In the genomic region with DNA sequence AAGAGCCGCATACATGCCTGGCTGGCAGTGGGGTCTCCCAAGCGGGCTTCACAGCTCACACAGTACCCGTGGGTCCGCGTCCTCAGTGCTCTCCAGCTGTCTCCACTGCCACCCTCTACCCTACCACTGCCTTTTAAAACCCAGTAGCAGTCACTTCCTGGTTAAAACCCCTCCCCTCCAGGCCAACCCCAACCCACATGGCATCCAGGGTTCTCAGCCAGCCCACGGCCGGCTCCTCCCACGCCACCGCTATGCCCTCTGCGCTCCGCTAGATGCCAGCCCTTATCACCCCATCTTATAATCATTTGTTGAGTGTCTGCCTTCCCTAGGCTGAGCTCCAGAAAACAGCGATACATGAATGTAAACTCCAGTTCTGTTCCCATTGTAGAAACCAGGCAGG, we compare ENCODE assay signal across 9 cellular contexts. TPM values are rescaled to one million over a fixed set of nuclear protein-coding genes. Genes with fewer than 3 reads are reported as not detected.
DNase-seq lines count a peak whose midpoint lies in the region; ATAC-seq, FAIRE-seq and TF ChIP-seq lines count a peak whose summit lies in the region.
"Not testable (repeated sequence)": the region's sequence is repeated elsewhere in the genome, so short reads cannot be mapped to it uniquely, and the experiment has no call there.
"Had no signal": no experiment of that assay in that cellular context is flagged by ENCODE, and none has a peak within 500 bp of the region (broad histone marks: within the 10 kb centered on the region; RNA-seq: fewer than 3 reads in every experiment).

No MANE protein-coding gene starts in this region.

- DNase-seq in CD8-positive, alpha-beta T cell; RCC 7860 (ENCODE audit: low spot score); activated CD8-positive, alpha-beta T cell treated with anti-CD3 and anti-CD28 coated beads, Interleukin-2, amount 10 ng/mL, durations not matched to agents 7 days and 5 days; body of pancreas; left colon; naive B cell: not testable (repeated sequence)

- not testable (repeated sequence) for H3K27ac Mint-ChIP-seq in CD8-positive, alpha-beta T cell; activated CD8-positive, alpha-beta T cell treated with anti-CD3 and anti-CD28 coated beads, Interleukin-2, amount 10 ng/mL, durations not matched to agents 7 days and 5 days; naive B cell; stimulated activated memory B cell treated with anti-CD40 and anti-IgM and Interleukin-4, amounts not matched to agents 10 μg/mL and 1 μg/mL and 100 μg/mL, for 72 hours

- H3K27me3 ChIP-seq in CD8-positive, alpha-beta T cell (ENCODE audit: insufficient read depth, low read length); body of pancreas: not testable (repeated sequence)

- peak; percentile 82 for ATAC-seq in CD8-positive, alpha-beta T cell
- peak; percentile 62 for ATAC-seq in activated CD8-positive, alpha-beta T cell treated with anti-CD3 and anti-CD28 coated beads, Interleukin-2, amount 10 ng/mL, durations not matched to agents 7 days and 5 days
- peak; percentile 64 for ATAC-seq in body of pancreas
- ATAC-seq in left colon = peak; percentile 83
- ATAC-seq in naive B cell (ENCODE audit: low read depth in 2 of 2) = peak; percentile 84
- ATAC-seq in stimulated activated memory B cell treated with anti-CD40 and anti-IgM and Interleukin-4, amounts not matched to agents 10 μg/mL and 1 μg/mL and 100 μg/mL, for 72 hours = peak; percentile 72

- H3K4me1 ChIP-seq in CD8-positive, alpha-beta T cell (ENCODE audit: insufficient read depth, low read length); body of pancreas: not testable (repeated sequence)

- not testable (repeated sequence) for H3K9me3 Mint-ChIP-seq in CD8-positive, alpha-beta T cell; activated CD8-positive, alpha-beta T cell treated with anti-CD3 and anti-CD28 coated beads, Interleukin-2, amount 10 ng/mL, durations not matched to agents 7 days and 5 days (ENCODE audit: insufficient read depth); naive B cell; stimulated activated memory B cell treated with anti-CD40 and anti-IgM and Interleukin-4, amounts not matched to agents 10 μg/mL and 1 μg/mL and 100 μg/mL, for 72 hours

- TF ChIP-seq CTCF in CD8-positive, alpha-beta T cell (IDR thresholded peaks at IDR 0.05); body of pancreas (IDR thresholded peaks at IDR 0.05): not testable (repeated sequence)

- CTCF ChIA-PET in CD8-positive, alpha-beta T cell (lab: Charles Lee); activated CD8-positive, alpha-beta T cell treated with anti-CD3 and anti-CD28 coated beads, Interleukin-2, amount 10 ng/mL, durations not matched to agents 7 days and 5 days (lab: Charles Lee): not testable (repeated sequence)

- not testable (repeated sequence) for H3K9me3 ChIP-seq in CD8-positive, alpha-beta T cell (ENCODE audit: low read length); body of pancreas

- H3K4me1 Mint-ChIP-seq in CD8-positive, alpha-beta T cell (ENCODE audit: low read depth); activated CD8-positive, alpha-beta T cell treated with anti-CD3 and anti-CD28 coated beads, Interleukin-2, amount 10 ng/mL, durations not matched to agents 7 days and 5 days (ENCODE audit: low read depth); naive B cell; stimulated activated memory B cell treated with anti-CD40 and anti-IgM and Interleukin-4, amounts not matched to agents 10 μg/mL and 1 μg/mL and 100 μg/mL, for 72 hours: not testable (repeated sequence)

- H3K36me3 Mint-ChIP-seq in CD8-positive, alpha-beta T cell; activated CD8-positive, alpha-beta T cell treated with anti-CD3 and anti-CD28 coated beads, Interleukin-2, amount 10 ng/mL, durations not matched to agents 7 days and 5 days (ENCODE audit: low read depth); naive B cell; stimulated activated memory B cell treated with anti-CD40 and anti-IgM and Interleukin-4, amounts not matched to agents 10 μg/mL and 1 μg/mL and 100 μg/mL, for 72 hours: not testable (repeated sequence)

- H3K36me3 ChIP-seq in CD8-positive, alpha-beta T cell (ENCODE audit: insufficient read depth, low read length); body of pancreas (replicated peaks in 1 of 2; ENCODE audit: insufficient read depth in 1 of 2, low read depth in 2 of 2): not testable (repeated sequence)

- H3K4me3 Mint-ChIP-seq in CD8-positive, alpha-beta T cell; activated CD8-positive, alpha-beta T cell treated with anti-CD3 and anti-CD28 coated beads, Interleukin-2, amount 10 ng/mL, durations not matched to agents 7 days and 5 days; naive B cell; stimulated activated memory B cell treated with anti-CD40 and anti-IgM and Interleukin-4, amounts not matched to agents 10 μg/mL and 1 μg/mL and 100 μg/mL, for 72 hours: not testable (repeated sequence)

- TF ChIP-seq POLR2A in body of pancreas (IDR thresholded peaks at IDR 0.05) = not testable (repeated sequence)

- peak; percentile 57 for FAIRE-seq in RCC 7860 (lab: Jason Lieb, UNC)

- H3K4me3 ChIP-seq in CD8-positive, alpha-beta T cell (ENCODE audit: low read depth, low read length); body of pancreas: not testable (repeated sequence)

- WGBS in body of pancreas, 2 donors = no CpG with 5 or more reads among the region's 12 CpGs

- POLR2A ChIA-PET in CD8-positive, alpha-beta T cell (lab: Charles Lee); activated CD8-positive, alpha-beta T cell treated with anti-CD3 and anti-CD28 coated beads, Interleukin-2, amount 10 ng/mL, durations not matched to agents 7 days and 5 days (lab: Charles Lee): not testable (repeated sequence)

- not testable (repeated sequence) for H3K27me3 Mint-ChIP-seq in CD8-positive, alpha-beta T cell (ENCODE audit: low read depth); activated CD8-positive, alpha-beta T cell treated with anti-CD3 and anti-CD28 coated beads, Interleukin-2, amount 10 ng/mL, durations not matched to agents 7 days and 5 days (ENCODE audit: low read depth); naive B cell; stimulated activated memory B cell treated with anti-CD40 and anti-IgM and Interleukin-4, amounts not matched to agents 10 μg/mL and 1 μg/mL and 100 μg/mL, for 72 hours

- intact Hi-C loops in CD8-positive, alpha-beta T cell (cut with DNase I, micrococcal nuclease); body of pancreas (cut with DNase I); left colon (cut with DNase I, micrococcal nuclease): not testable (repeated sequence)

- not testable (repeated sequence) for H3K27ac ChIP-seq in CD8-positive, alpha-beta T cell (ENCODE audit: low read depth, low read length); body of pancreas

RNA-seq across cellular contexts. Expression of a gene that starts 37.1 kb away (rescaled TPM):
- total RNA-seq in CD8-positive, alpha-beta T cell = not detected
- total RNA-seq in activated CD8-positive, alpha-beta T cell treated with anti-CD3 and anti-CD28 coated beads, Interleukin-2, amount 10 ng/mL, durations not matched to agents 7 days and 5 days = under 1 TPM; 0.08 to 0.34 TPM
- total RNA-seq in body of pancreas (under 1 TPM in 1 of 2 donors, not detected in 1; under 0.01 TPM), left colon (under 1 TPM in 1 of 2 donors, not detected in 1; 0.28 TPM)
- polyA plus RNA-seq in naive B cell (ENCODE audit: low read depth in 6 of 6) = under 1 TPM in 2 of 6 donors, not detected in 4; 0.21 to 0.48 TPM
- total RNA-seq: Daoy, H1 had no signal

RNA-seq across cellular contexts. Expression of a gene that starts 46.9 kb away (rescaled TPM):
- total RNA-seq in CD8-positive, alpha-beta T cell = 1 to 10 TPM; 2.6 to 2.8 TPM
- total RNA-seq in activated CD8-positive, alpha-beta T cell treated with anti-CD3 and anti-CD28 coated beads, Interleukin-2, amount 10 ng/mL, durations not matched to agents 7 days and 5 days = 1 to 10 TPM; 1.1 to 2.4 TPM
- under 1 TPM in 1 of 2 donors, not detected in 1; 0.33 TPM for total RNA-seq in body of pancreas
- total RNA-seq in left colon = 1 to 10 TPM; 3.3 to 4.0 TPM
- polyA plus RNA-seq in naive B cell (ENCODE audit: low read depth in 6 of 6) = 1 to 10 TPM in 4 of 6 donors, under 1 TPM in 2; 0.62 to 2.5 (median 1.6) TPM

RNA-seq across cellular contexts. Expression of a gene that starts 53.4 kb away (rescaled TPM):
- 10 to 100 TPM; 20.7 to 22.4 TPM for total RNA-seq in CD8-positive, alpha-beta T cell
- 10 to 100 TPM; 65.3 to 69.6 TPM for total RNA-seq in activated CD8-positive, alpha-beta T cell treated with anti-CD3 and anti-CD28 coated beads, Interleukin-2, amount 10 ng/mL, durations not matched to agents 7 days and 5 days
- total RNA-seq in body of pancreas (10 to 100 TPM; 17.4 to 33.3 TPM), left colon (10 to 100 TPM; 51.5 to 59.6 TPM)
- 100 to 1,000 TPM in 2 of 6 donors, 10 to 100 TPM in 4; 84.4 to 106 (median 95.3) TPM for polyA plus RNA-seq in naive B cell (ENCODE audit: low read depth in 6 of 6)
